Comparison of ENCODE assay signal across 10 cellular contexts in genomic region chr2:161136194-161136593, GRCh38. TPM values are rescaled to one million over a fixed set of nuclear protein-coding genes. Genes with fewer than 3 reads are reported as not detected.
DNase-seq lines count a peak whose midpoint lies in the region; ATAC-seq and TF ChIP-seq lines count a peak whose summit lies in the region.
"Had no signal": no experiment of that assay in that cellular context is flagged by ENCODE, and none has a peak within 500 bp of the region (broad histone marks: within the 10 kb centered on the region; RNA-seq: fewer than 3 reads in every experiment).

No MANE protein-coding gene starts in this region.

- no peak for TF ChIP-seq POLR2A in right lobe of liver (IDR thresholded peaks at IDR 0.05)
- no peak for TF ChIP-seq POLR2A in stomach (IDR thresholded peaks at IDR 0.05)

- H3K4me1 Mint-ChIP-seq in activated CD4-positive, alpha-beta T cell treated with anti-CD3 and anti-CD28 coated beads, Interleukin-2, amount 10 ng/mL, durations not matched to agents 7 days and 5 days = peaks cover 54% of the 10 kb centered on the region
- peaks cover 39% of the 10 kb centered on the region for H3K4me1 Mint-ChIP-seq in activated CD4-positive, alpha-beta memory T cell treated with anti-CD3 and anti-CD28 coated beads for 36 hours (ENCODE audit: low read depth)

- TF ChIP-seq CTCF in right lobe of liver (IDR thresholded peaks at IDR 0.05) = no peak
- TF ChIP-seq CTCF in stomach (IDR thresholded peaks at IDR 0.05) = no peak

- peak overlapping the region; percentile 93 for H3K27ac Mint-ChIP-seq in activated CD4-positive, alpha-beta T cell treated with anti-CD3 and anti-CD28 coated beads, Interleukin-2, amount 10 ng/mL, durations not matched to agents 7 days and 5 days
- peak overlapping the region; percentile 100 for H3K27ac Mint-ChIP-seq in activated CD4-positive, alpha-beta memory T cell treated with anti-CD3 and anti-CD28 coated beads for 36 hours

- H3K27me3 ChIP-seq in right lobe of liver = no peaks in the 10 kb centered on the region
- H3K27me3 ChIP-seq in stomach = no peaks in the 10 kb centered on the region
- H3K27me3 ChIP-seq: cardiac muscle cell had no signal

- H3K4me3 Mint-ChIP-seq in activated CD4-positive, alpha-beta T cell treated with anti-CD3 and anti-CD28 coated beads, Interleukin-2, amount 10 ng/mL, durations not matched to agents 7 days and 5 days = peak overlapping the region; percentile 84
- peak overlapping the region; percentile 96 for H3K4me3 Mint-ChIP-seq in activated CD4-positive, alpha-beta memory T cell treated with anti-CD3 and anti-CD28 coated beads for 36 hours

- H3K27ac ChIP-seq in right lobe of liver = peak overlapping the region in 2 of 3 donors; percentile 48 to 53
- peak overlapping the region in 4 of 5 donors; percentile 39 to 81 (median 72) for H3K27ac ChIP-seq in stomach
- H3K27ac ChIP-seq: cardiac muscle cell had no signal

- no peak for ATAC-seq in right lobe of liver
- no peak for ATAC-seq in GM18520 (IDR thresholded peaks at IDR 0.05; ENCODE audit: unreplicated experiment)

- H3K36me3 ChIP-seq in right lobe of liver (no peaks in the 10 kb centered on the region), stomach (no peaks in the 10 kb centered on the region)
- H3K36me3 ChIP-seq: cardiac muscle cell had no signal

- WGBS in right lobe of liver (ENCODE audit: insufficient coverage, low coverage, low lambda C conversion rate, missing lambda C conversion rate) = 56% methylated on average over 3 of the region's 3 CpGs
- WGBS in stomach, 5 donors = 26 to 43% (median 36%) methylated on average over 3 of the region's 3 CpGs

- TF ChIP-seq EP300 in stomach (IDR thresholded peaks at IDR 0.05) = no peak

- CTCF ChIA-PET in activated CD4-positive, alpha-beta T cell treated with anti-CD3 and anti-CD28 coated beads, Interleukin-2, amount 10 ng/mL, durations not matched to agents 7 days and 5 days (lab: Charles Lee) = interaction anchor here (0.9 to 2.8 kb wide), 7 partner anchors 11 to 72 kb away, joined by 3 to 11 read pairs (median 4); no protein-coding TSS in a partner anchor
- CTCF ChIA-PET in activated CD4-positive, alpha-beta memory T cell treated with anti-CD3 and anti-CD28 coated beads for 36 hours (lab: Charles Lee) = interaction anchor here (0.6 to 2.4 kb wide), 4 partner anchors 11 to 110 kb away, joined by 3 to 14 read pairs (median 6); no protein-coding TSS in a partner anchor

- H3K9me3 ChIP-seq in right lobe of liver = no peaks in the 10 kb centered on the region
- H3K9me3 ChIP-seq in stomach = no peaks in the 10 kb centered on the region

- H3K4me1 ChIP-seq in right lobe of liver (peaks cover 0 to 12% (median 3%) of the 10 kb centered on the region in 4 donors), stomach (peaks cover 7 to 54% (median 28%) of the 10 kb centered on the region in 4 donors)

- H3K4me3 ChIP-seq in right lobe of liver (no peak overlapping the region), stomach (no peak overlapping the region)
- H3K4me3 ChIP-seq: cardiac muscle cell had no signal

- intact Hi-C loops in activated CD4-positive, alpha-beta memory T cell treated with anti-CD3 and anti-CD28 coated beads for 36 hours (cut with micrococcal nuclease) = loop anchor here (1.0 to 10.0 kb wide), 7 partner anchors 13 to 914 kb away; partner anchors contain the start of genes PSMD14 and TANK
- intact Hi-C loops in right lobe of liver (cut with DNase I) (no loop called here), stomach (cut with DNase I; ENCODE audit: low total_unique reads) (no loop called here)

- no peak for DNase-seq in activated CD4-positive, alpha-beta T cell treated with anti-CD3 and anti-CD28 coated beads, Interleukin-2, amount 10 ng/mL, durations not matched to agents 7 days and 5 days
- no peak for DNase-seq in activated CD4-positive, alpha-beta T cell treated with anti-CD3 and anti-CD28 coated beads, Interleukin-2, amount 50 U/mL, for 48 hours
- DNase-seq in activated CD4-positive, alpha-beta memory T cell treated with anti-CD3 and anti-CD28 coated beads for 36 hours = no peak
- DNase-seq in right lobe of liver (no peak), stomach (no peak), SHP77 (lab: John Stamatoyannopoulos, UW) (no peak)
- no peak for DNase-seq in activated CD8-positive, alpha-beta memory T cell treated with anti-CD3 and anti-CD28 coated beads, Interleukin-2, amount 50 U/mL, for 48 hours
- DNase-seq: T1000 had no signal

- H3K27me3 Mint-ChIP-seq in activated CD4-positive, alpha-beta T cell treated with anti-CD3 and anti-CD28 coated beads, Interleukin-2, amount 10 ng/mL, durations not matched to agents 7 days and 5 days = no peaks in the 10 kb centered on the region
- no peaks in the 10 kb centered on the region for H3K27me3 Mint-ChIP-seq in activated CD4-positive, alpha-beta memory T cell treated with anti-CD3 and anti-CD28 coated beads for 36 hours

- peaks cover 2% of the 10 kb centered on the region for H3K36me3 Mint-ChIP-seq in activated CD4-positive, alpha-beta T cell treated with anti-CD3 and anti-CD28 coated beads, Interleukin-2, amount 10 ng/mL, durations not matched to agents 7 days and 5 days (ENCODE audit: low read depth)
- H3K36me3 Mint-ChIP-seq in activated CD4-positive, alpha-beta memory T cell treated with anti-CD3 and anti-CD28 coated beads for 36 hours = peaks cover 6% of the 10 kb centered on the region

- POLR2A ChIA-PET in activated CD4-positive, alpha-beta T cell treated with anti-CD3 and anti-CD28 coated beads, Interleukin-2, amount 10 ng/mL, durations not matched to agents 7 days and 5 days (lab: Charles Lee) = interaction anchor here (0.9 kb wide), 1 partner anchor 32 kb away, joined by 4 read pairs; no protein-coding TSS in a partner anchor
- POLR2A ChIA-PET in activated CD4-positive, alpha-beta memory T cell treated with anti-CD3 and anti-CD28 coated beads for 36 hours (lab: Charles Lee) = interaction anchor here (0.8 to 1.6 kb wide), 6 partner anchors 14 to 59 kb away, joined by 3 to 6 read pairs (median 4); no protein-coding TSS in a partner anchor

- peaks cover 4% of the 10 kb centered on the region for H3K9me3 Mint-ChIP-seq in activated CD4-positive, alpha-beta T cell treated with anti-CD3 and anti-CD28 coated beads, Interleukin-2, amount 10 ng/mL, durations not matched to agents 7 days and 5 days
- peaks cover 4% of the 10 kb centered on the region for H3K9me3 Mint-ChIP-seq in activated CD4-positive, alpha-beta memory T cell treated with anti-CD3 and anti-CD28 coated beads for 36 hours

RNA-seq across cellular contexts. Expression of gene TANK, which starts 24.0 kb away (rescaled TPM):
- 10 to 100 TPM; 71.5 to 74.1 TPM for total RNA-seq in activated CD4-positive, alpha-beta T cell treated with anti-CD3 and anti-CD28 coated beads, Interleukin-2, amount 10 ng/mL, durations not matched to agents 7 days and 5 days
- total RNA-seq in activated CD4-positive, alpha-beta memory T cell treated with anti-CD3 and anti-CD28 coated beads for 36 hours = 10 to 100 TPM; 71.4 to 74.1 TPM
- total RNA-seq in right lobe of liver (10 to 100 TPM; 25.4 to 46.4 (median 36.0) TPM), stomach (100 to 1,000 TPM in 1 of 5 donors, 10 to 100 TPM in 4; 12.2 to 140 (median 67.7) TPM)
- 10 to 100 TPM; 19.7 to 35.0 (median 33.9) TPM for polyA plus RNA-seq in stomach
